In genomic region chr1:84971957-84972356, GRCh38 we compare ENCODE assay signal across 10 cellular contexts. TPM values are rescaled to one million over a fixed set of nuclear protein-coding genes. Genes with fewer than 3 reads are reported as not detected.
DNase-seq lines count a peak whose midpoint lies in the region; ATAC-seq lines count a peak whose summit lies in the region.
"Had no signal": no experiment of that assay in that cellular context is flagged by ENCODE, and none has a peak within 500 bp of the region (broad histone marks: within the 10 kb centered on the region; RNA-seq: fewer than 3 reads in every experiment).

No MANE protein-coding gene starts in this region.

- DNase-seq in activated T-cell treated with anti-CD3 and anti-CD28 coated beads, Interleukin-2, amount 50 U/mL, for 72 hours: no peak
- DNase-seq in activated T-cell treated with anti-CD3 and anti-CD28 coated beads, Interleukin-2, amount 50 U/mL, for 4 hours: no peak
- DNase-seq in stimulated activated naive B cell treated with anti-CD40 and anti-IgM and Interleukin-4, amounts not matched to agents 10 μg/mL and 1 μg/mL and 100 μg/mL, for 72 hours: no peak
- DNase-seq in NCI-H526 treated with DMSO at 0.1 percent for 48 hours (lab: John Stamatoyannopoulos, UW) (no peak), SHP77 treated with DMSO at 0.1 percent for 48 hours (lab: John Stamatoyannopoulos, UW) (no peak), foreskin melanocyte (no peak)
- DNase-seq: T1000 had no signal

- H3K27me3 Mint-ChIP-seq in activated T-cell treated with anti-CD3 and anti-CD28 coated beads, Interleukin-2, amount 50 U/mL, for 72 hours (ENCODE audit: low read depth): no peaks in the 10 kb centered on the region
- H3K27me3 Mint-ChIP-seq in activated T-cell treated with anti-CD3 and anti-CD28 coated beads, Interleukin-2, amount 50 U/mL, for 4 hours (ENCODE audit: low read depth): no peaks in the 10 kb centered on the region
- H3K27me3 Mint-ChIP-seq in stimulated activated naive B cell treated with anti-CD40 and anti-IgM and Interleukin-4, amounts not matched to agents 10 μg/mL and 1 μg/mL and 100 μg/mL, for 72 hours: no peaks in the 10 kb centered on the region

- H3K4me1 Mint-ChIP-seq in activated T-cell treated with anti-CD3 and anti-CD28 coated beads, Interleukin-2, amount 50 U/mL, for 72 hours (ENCODE audit: low read depth): peaks cover 72% of the 10 kb centered on the region
- H3K4me1 Mint-ChIP-seq in activated T-cell treated with anti-CD3 and anti-CD28 coated beads, Interleukin-2, amount 50 U/mL, for 4 hours (ENCODE audit: low read depth): peaks cover 53% of the 10 kb centered on the region
- peaks cover 54 to 88% of the 10 kb centered on the region in 2 donors for H3K4me1 Mint-ChIP-seq in stimulated activated naive B cell treated with anti-CD40 and anti-IgM and Interleukin-4, amounts not matched to agents 10 μg/mL and 1 μg/mL and 100 μg/mL, for 72 hours
- H3K4me1 Mint-ChIP-seq: nephron had no signal

- ATAC-seq in activated T-cell treated with anti-CD3 and anti-CD28 coated beads, Interleukin-2, amount 50 U/mL, for 72 hours (replicated peaks in 1 of 2): no peak
- no peak for ATAC-seq in activated T-cell treated with anti-CD3 and anti-CD28 coated beads, Interleukin-2, amount 50 U/mL, for 4 hours
- ATAC-seq in HG02571 (IDR thresholded peaks at IDR 0.05; ENCODE audit: unreplicated experiment) (peak; percentile 29), HG03558 (IDR thresholded peaks at IDR 0.05; ENCODE audit: extremely low read depth, unreplicated experiment) (peak; percentile 27)
- peak; percentile 48 to 49 for ATAC-seq in stimulated activated naive B cell treated with anti-CD40 and anti-IgM and Interleukin-4, amounts not matched to agents 10 μg/mL and 1 μg/mL and 100 μg/mL, for 72 hours (replicated peaks)

- peak overlapping the region; percentile 57 to 69 for H3K4me3 Mint-ChIP-seq in activated T-cell treated with anti-CD3 and anti-CD28 coated beads, Interleukin-2, amount 50 U/mL, for 72 hours
- H3K4me3 Mint-ChIP-seq in activated T-cell treated with anti-CD3 and anti-CD28 coated beads, Interleukin-2, amount 50 U/mL, for 4 hours: no peak overlapping the region
- peak overlapping the region; percentile 72 to 82 for H3K4me3 Mint-ChIP-seq in stimulated activated naive B cell treated with anti-CD40 and anti-IgM and Interleukin-4, amounts not matched to agents 10 μg/mL and 1 μg/mL and 100 μg/mL, for 72 hours
- H3K4me3 Mint-ChIP-seq: nephron had no signal

- H3K36me3 Mint-ChIP-seq in activated T-cell treated with anti-CD3 and anti-CD28 coated beads, Interleukin-2, amount 50 U/mL, for 72 hours (ENCODE audit: insufficient read depth in 2 of 2): peaks cover 3 to 14% of the 10 kb centered on the region in 2 donors
- peaks cover 9% of the 10 kb centered on the region for H3K36me3 Mint-ChIP-seq in activated T-cell treated with anti-CD3 and anti-CD28 coated beads, Interleukin-2, amount 50 U/mL, for 4 hours (ENCODE audit: insufficient read depth)
- H3K36me3 Mint-ChIP-seq in stimulated activated naive B cell treated with anti-CD40 and anti-IgM and Interleukin-4, amounts not matched to agents 10 μg/mL and 1 μg/mL and 100 μg/mL, for 72 hours: peaks cover 55 to 77% of the 10 kb centered on the region in 2 donors

- peak overlapping the region; percentile 64 for H3K27ac Mint-ChIP-seq in activated T-cell treated with anti-CD3 and anti-CD28 coated beads, Interleukin-2, amount 50 U/mL, for 72 hours
- peak overlapping the region; percentile 43 for H3K27ac Mint-ChIP-seq in stimulated activated naive B cell treated with anti-CD40 and anti-IgM and Interleukin-4, amounts not matched to agents 10 μg/mL and 1 μg/mL and 100 μg/mL, for 72 hours
- H3K27ac Mint-ChIP-seq: nephron had no signal

- no peaks in the 10 kb centered on the region for H3K9me3 Mint-ChIP-seq in activated T-cell treated with anti-CD3 and anti-CD28 coated beads, Interleukin-2, amount 50 U/mL, for 72 hours
- H3K9me3 Mint-ChIP-seq in activated T-cell treated with anti-CD3 and anti-CD28 coated beads, Interleukin-2, amount 50 U/mL, for 4 hours: no peaks in the 10 kb centered on the region
- H3K9me3 Mint-ChIP-seq in stimulated activated naive B cell treated with anti-CD40 and anti-IgM and Interleukin-4, amounts not matched to agents 10 μg/mL and 1 μg/mL and 100 μg/mL, for 72 hours: no peaks in the 10 kb centered on the region

RNA-seq across cellular contexts. Expression of gene MCOLN2, which starts 25.0 kb away (rescaled TPM):
- total RNA-seq in activated T-cell treated with anti-CD3 and anti-CD28 coated beads, Interleukin-2, amount 50 U/mL, for 72 hours: 10 to 100 TPM; 57.6 to 76.3 TPM
- 10 to 100 TPM; 32.9 to 67.7 (median 54.8) TPM for total RNA-seq in activated T-cell treated with anti-CD3 and anti-CD28 coated beads, Interleukin-2, amount 50 U/mL, for 4 hours

Comparison
In these comparisons a context has a peak if more than half of its experiments do, and no peak if none do; other contexts are left out.
1. ATAC-seq: peak in HG02571 (single experiment), HG03558 (single experiment) and stimulated activated naive B cell treated with anti-CD40 and anti-IgM and Interleukin-4, amounts not matched to agents 10 μg/mL and 1 μg/mL and 100 μg/mL, for 72 hours (2 of 2); none in activated T-cell treated with anti-CD3 and anti-CD28 coated beads, Interleukin-2, amount 50 U/mL, for 72 hours (0 of 2) and activated T-cell treated with anti-CD3 and anti-CD28 coated beads, Interleukin-2, amount 50 U/mL, for 4 hours (0 of 2).